8 cellular contexts compared by ENCODE assay signal in genomic region chr18:13500891-13501887, GRCh38.
DNase-seq lines count a peak whose midpoint lies in the region; ATAC-seq and TF ChIP-seq lines count a peak whose summit lies in the region.

No MANE protein-coding gene starts in this region.

- peak overlapping the region; percentile 20 for H3K4me2 ChIP-seq in H9 (ENCODE audit: insufficient read depth, insufficient read length, low read length)

- H3K27ac ChIP-seq in H9 (ENCODE audit: insufficient read length, low read depth, low read length) (no peak overlapping the region), RWPE1 (peak overlapping the region; percentile 91), Peyer's patch (no peak overlapping the region)

- peaks cover 19 to 20% of the 10 kb centered on the region in 2 experiments for H3K9me3 Mint-ChIP-seq in H9
- H3K9me3 Mint-ChIP-seq in activated T-helper 2 cell treated with anti-CD3 and anti-CD28 coated beads, Interferon-gamma antibody, Interleukin-2, Interleukin-4, amounts not matched to agents 10 μg/mL and 5 μg/mL and 100 μg/mL, durations not matched to agents 14 hours and 24 hours and 36 hours: peaks cover 11% of the 10 kb centered on the region

- no peak overlapping the region for H3K56ac ChIP-seq in H9 (ENCODE audit: insufficient read length, low read depth, low read length)

- no peak overlapping the region for H2BK5ac ChIP-seq in H9 (ENCODE audit: insufficient read length, low read length)

- peaks cover 16 to 20% (median 20%) of the 10 kb centered on the region in 3 experiments for H3K36me3 Mint-ChIP-seq in H9 (ENCODE audit: insufficient read depth in 1 of 3, low read depth in 3 of 3)
- H3K36me3 Mint-ChIP-seq in activated T-helper 2 cell treated with anti-CD3 and anti-CD28 coated beads, Interferon-gamma antibody, Interleukin-2, Interleukin-4, amounts not matched to agents 10 μg/mL and 5 μg/mL and 100 μg/mL, durations not matched to agents 14 hours and 24 hours and 36 hours (ENCODE audit: low read depth): peaks cover 32% of the 10 kb centered on the region

- no peak overlapping the region for H2BK20ac ChIP-seq in H9 (ENCODE audit: low read depth, low read length, poor library complexity, severe bottlenecking)

- no peak overlapping the region for H2AFZ ChIP-seq in H9 (ENCODE audit: low read length)

- H3K4me3 ChIP-seq in retinal pigment epithelial cell (ENCODE audit: low read length) (no peak overlapping the region), Peyer's patch (no peak overlapping the region)

- H3T11ph ChIP-seq in H9 (ENCODE audit: low read length): no peak overlapping the region

- intact Hi-C loops in Right ventricle myocardium superior (cut with DNase I): no loop called here
- intact Hi-C loops in activated T-helper 2 cell treated with anti-CD3 and anti-CD28 coated beads, Interferon-gamma antibody, Interleukin-2, Interleukin-4, amounts not matched to agents 10 μg/mL and 5 μg/mL and 100 μg/mL, durations not matched to agents 14 hours and 24 hours and 36 hours (cut with micrococcal nuclease): loop anchor here (5.0 kb wide), 1 partner anchor 284 kb away; the partner anchor contains the start of gene LDLRAD4

- H3K4ac ChIP-seq in H9 (ENCODE audit: low read depth, low read length): no peak overlapping the region; the same call in 1 of the 2 replicates

- H3K23ac ChIP-seq in H9 (ENCODE audit: insufficient read length, low read depth, low read length): no peak overlapping the region

- no peaks in the 10 kb centered on the region for H3K79me2 ChIP-seq in H9 (ENCODE audit: insufficient read depth, low read length)

- TF ChIP-seq CTCF in H9 (conservative IDR thresholded peaks at IDR 0.05) (no peak), RWPE1 (conservative IDR thresholded peaks at IDR 0.05; ENCODE audit: low read depth) (no peak), retinal pigment epithelial cell (conservative IDR thresholded peaks at IDR 0.05; ENCODE audit: low read depth, low read length) (no peak), Peyer's patch (IDR thresholded peaks at IDR 0.05) (no peak)

- no peak overlapping the region for H3K9ac ChIP-seq in H9 (ENCODE audit: extremely low read depth, insufficient read length, low read length)

- no peaks in the 10 kb centered on the region for H4K20me1 ChIP-seq in H9 (ENCODE audit: control insufficient read depth, insufficient read depth, insufficient read length)

- H2AK5ac ChIP-seq in H9 (ENCODE audit: insufficient read length, low read length): no peak overlapping the region

- ATAC-seq in Right ventricle myocardium superior (ENCODE audit: poor library complexity): peak; percentile 93

- H3K4me1 ChIP-seq in H9 (ENCODE audit: insufficient read depth, low read length) (peaks cover 7% of the 10 kb centered on the region; the same call in 1 of the 2 replicates), Peyer's patch (peaks cover 0 to 4% (median 2%) of the 10 kb centered on the region in 4 donors)

- peaks cover 36 to 46% of the 10 kb centered on the region in 2 experiments for H3K4me1 Mint-ChIP-seq in H9
- H3K4me1 Mint-ChIP-seq in activated T-helper 2 cell treated with anti-CD3 and anti-CD28 coated beads, Interferon-gamma antibody, Interleukin-2, Interleukin-4, amounts not matched to agents 10 μg/mL and 5 μg/mL and 100 μg/mL, durations not matched to agents 14 hours and 24 hours and 36 hours (ENCODE audit: low read depth): peaks cover 16% of the 10 kb centered on the region

- CTCF ChIA-PET in RWPE1 (lab: Yijun Ruan, JAX): no interaction called here

- H4K5ac ChIP-seq in H9 (ENCODE audit: insufficient read length, low read depth, low read length): no peak overlapping the region

- H3K14ac ChIP-seq in H9 (ENCODE audit: insufficient read depth, low read length): no peak overlapping the region

- peaks cover 43% of the 10 kb centered on the region for H3K27me3 Mint-ChIP-seq in H9 (ENCODE audit: low read depth)
- H3K27me3 Mint-ChIP-seq in activated T-helper 2 cell treated with anti-CD3 and anti-CD28 coated beads, Interferon-gamma antibody, Interleukin-2, Interleukin-4, amounts not matched to agents 10 μg/mL and 5 μg/mL and 100 μg/mL, durations not matched to agents 14 hours and 24 hours and 36 hours (ENCODE audit: low read depth): no peaks in the 10 kb centered on the region

- H3K79me1 ChIP-seq in H9 (ENCODE audit: insufficient read depth, low read depth, low read length, poor library complexity, severe bottlenecking): no peaks in the 10 kb centered on the region

- H4K8ac ChIP-seq in H9 (replicated peaks; ENCODE audit: insufficient read length, low read depth, low read length): no peak overlapping the region

- no peak overlapping the region for H2BK12ac ChIP-seq in H9 (ENCODE audit: insufficient read length, low read depth, low read length)

- H2BK120ac ChIP-seq in H9 (ENCODE audit: low read depth, low read length, poor library complexity, severe bottlenecking): no peak overlapping the region

- POLR2A ChIA-PET in RWPE1 (lab: Yijun Ruan, JAX; ENCODE audit: low non-redundant PET): no interaction called here

- H2BK15ac ChIP-seq in H9 (ENCODE audit: low read depth, low read length): no peak overlapping the region

- no peaks in the 10 kb centered on the region for H3K23me2 ChIP-seq in H9 (ENCODE audit: insufficient read length, low read depth, low read length, poor library complexity, severe bottlenecking)

- peaks cover 0 to 19% (median 0%) of the 10 kb centered on the region in 3 donors for H3K36me3 ChIP-seq in Peyer's patch

- no CpG with 5 or more reads among the region's 16 CpGs for WGBS in H9 (ENCODE audit: extremely low coverage, insufficient read length, low lambda C conversion rate)

- DNase-seq in H9: peak; percentile 64
- peak; percentile 46 for DNase-seq in RWPE1 (ENCODE audit: low spot score)
- peak; percentile 68 for DNase-seq in Right ventricle myocardium superior
- peak; percentile 77 for DNase-seq in retinal pigment epithelial cell (ENCODE audit: low read depth)
- DNase-seq in Peyer's patch: no peak
- DNase-seq in activated T-helper 2 cell treated with anti-CD3 and anti-CD28 coated beads, Interferon-gamma antibody, Interleukin-2, Interleukin-4, amounts not matched to agents 10 μg/mL and 5 μg/mL and 100 μg/mL, durations not matched to agents 14 hours and 24 hours and 36 hours (ENCODE audit: low spot score): no peak
- DNase-seq in activated CD8-positive, alpha-beta memory T cell treated with anti-CD3 and anti-CD28 coated beads, Interleukin-2, amount 50 U/mL, for 4 hours: no peak
- no peak for DNase-seq in NK-92 (lab: John Stamatoyannopoulos, UW; ENCODE audit: unreplicated experiment)

- H3K9me3 ChIP-seq in H9 (ENCODE audit: control insufficient read depth, low read depth, low read length) (peaks cover 7% of the 10 kb centered on the region), Peyer's patch (no peaks in the 10 kb centered on the region)

- H3K27ac Mint-ChIP-seq in H9: peak overlapping the region in 1 of 3 experiments; percentile 92; a peak in 2 of 7 replicates
- no peak overlapping the region for H3K27ac Mint-ChIP-seq in activated T-helper 2 cell treated with anti-CD3 and anti-CD28 coated beads, Interferon-gamma antibody, Interleukin-2, Interleukin-4, amounts not matched to agents 10 μg/mL and 5 μg/mL and 100 μg/mL, durations not matched to agents 14 hours and 24 hours and 36 hours

- no peak overlapping the region for H4K91ac ChIP-seq in H9 (ENCODE audit: insufficient read length, low read depth, low read length)

- no peaks in the 10 kb centered on the region for H3K27me3 ChIP-seq in H9 (ENCODE audit: insufficient read depth, low read length)
- H3K27me3 ChIP-seq in Peyer's patch: no peaks in the 10 kb centered on the region

- peak overlapping the region; percentile 66 for H3K18ac ChIP-seq in H9 (ENCODE audit: insufficient read length, low read depth, low read length)

- no peak for TF ChIP-seq POLR2A in Peyer's patch (IDR thresholded peaks at IDR 0.05)

- peak overlapping the region; percentile 27 to 43 for H3K4me3 Mint-ChIP-seq in H9
- no peak overlapping the region for H3K4me3 Mint-ChIP-seq in activated T-helper 2 cell treated with anti-CD3 and anti-CD28 coated beads, Interferon-gamma antibody, Interleukin-2, Interleukin-4, amounts not matched to agents 10 μg/mL and 5 μg/mL and 100 μg/mL, durations not matched to agents 14 hours and 24 hours and 36 hours (ENCODE audit: low read depth)

Comparison
In these comparisons a context has a peak if more than half of its experiments do, and no peak if none do; other contexts are left out.
1. DNase-seq: peak in H9 (single experiment), RWPE1 (single experiment), Right ventricle myocardium superior (single experiment) and retinal pigment epithelial cell (single experiment); none in Peyer's patch (0 of 3), activated T-helper 2 cell treated with anti-CD3 and anti-CD28 coated beads, Interferon-gamma antibody, Interleukin-2, Interleukin-4, amounts not matched to agents 10 μg/mL and 5 μg/mL and 100 μg/mL, durations not matched to agents 14 hours and 24 hours and 36 hours (single experiment), activated CD8-positive, alpha-beta memory T cell treated with anti-CD3 and anti-CD28 coated beads, Interleukin-2, amount 50 U/mL, for 4 hours (single experiment) and NK-92 (single experiment).